In genomic region chr1:118202076-118202608, GRCh38 we compare ENCODE assay signal across 22 cellular contexts.
DNase-seq lines count a peak whose midpoint lies in the region; ATAC-seq and TF ChIP-seq lines count a peak whose summit lies in the region.
"Had no signal": no experiment of that assay in that cellular context is flagged by ENCODE, and none has a peak within 500 bp of the region (broad histone marks: within the 10 kb centered on the region; RNA-seq: fewer than 3 reads in every experiment).

No MANE protein-coding gene starts in this region.

- no peak for TF ChIP-seq CTCF in GM10266 (IDR thresholded peaks at IDR 0.05; ENCODE audit: control insufficient read depth, insufficient read depth, low read depth, missing control alignments)

- DNase-seq in GM10266 (ENCODE audit: extremely low spot score) (peak; percentile 10), NCI-H2107 treated with DMSO at 0.1 percent for 48 hours (lab: John Stamatoyannopoulos, UW; ENCODE audit: unreplicated experiment) (no peak), hypothalamus (lab: John Stamatoyannopoulos, UW) (no peak), middle frontal gyrus (ENCODE audit: extremely low spot score, low spot score) (no peak)
- DNase-seq in activated T-cell treated with anti-CD3 and anti-CD28 coated beads, Interleukin-2, amount 50 U/mL, for 48 hours: no peak
- DNase-seq: AML-193; DMS79 treated with DMSO at 0.1 percent for 48 hours; H7; HFFc6; KBM-7; NCI-H1417; NCI-H187 treated with DMSO at 0.1 percent for 48 hours; NCI-H345; NCI-H69; NK-92 treated with Interleukin-12 subunit alpha and Interleukin-12 subunit beta, amount 100 ng/mL, for 24 hours; Right ventricle myocardium superior; SW 1271; T-helper 2 cell had no signal

- ATAC-seq in GM18870 (IDR thresholded peaks at IDR 0.05; ENCODE audit: unreplicated experiment) (peak; percentile 46), GM21717 (IDR thresholded peaks at IDR 0.05; ENCODE audit: unreplicated experiment) (peak; percentile 59), HG03439 (IDR thresholded peaks at IDR 0.05; ENCODE audit: unreplicated experiment) (peak; percentile 48)
- ATAC-seq: HepG2 had no signal
